In the genomic region with DNA sequence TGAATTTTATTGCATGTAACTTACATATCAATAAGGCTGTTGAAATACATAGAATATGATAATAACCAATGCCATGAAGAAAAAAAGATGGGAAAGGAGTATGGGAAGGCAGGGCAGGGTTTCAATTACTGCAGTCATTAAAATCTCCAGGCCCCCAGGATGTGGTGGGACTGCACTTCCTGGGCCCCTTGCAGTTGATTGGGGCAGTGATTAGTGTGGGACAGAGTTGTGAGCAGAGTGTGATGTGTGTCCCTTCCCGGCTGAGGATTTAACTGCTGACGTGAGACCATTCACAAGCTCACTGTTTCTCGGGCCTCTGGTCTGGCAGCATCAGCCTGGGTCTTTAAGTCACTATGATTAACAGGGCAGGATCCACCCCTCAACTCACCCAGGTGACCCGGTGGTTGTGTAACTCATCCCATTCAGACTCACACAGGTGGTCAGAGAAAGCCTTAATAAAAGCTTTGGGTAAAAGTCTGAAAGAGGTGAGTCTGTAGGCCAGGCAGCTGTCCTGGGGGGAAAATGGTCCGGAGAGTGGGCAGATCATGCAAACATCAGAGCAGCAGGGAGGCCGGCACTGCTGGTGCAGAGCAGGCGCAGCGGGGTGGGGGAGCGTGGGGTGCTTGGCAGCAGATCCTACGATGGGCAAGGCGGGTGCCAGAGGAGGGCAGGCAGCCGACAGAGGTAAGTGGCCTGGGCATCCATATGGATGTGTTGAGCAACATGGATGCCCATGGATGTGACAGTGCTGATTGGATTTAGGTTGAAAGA, we compare ENCODE assay signal across 21 cellular contexts. TPM values are rescaled to one million over a fixed set of nuclear protein-coding genes. Genes with fewer than 3 reads are reported as not detected.
DNase-seq lines count a peak whose midpoint lies in the region; ATAC-seq and TF ChIP-seq lines count a peak whose summit lies in the region.
"Had no signal": no experiment of that assay in that cellular context is flagged by ENCODE, and none has a peak within 500 bp of the region (broad histone marks: within the 10 kb centered on the region; RNA-seq: fewer than 3 reads in every experiment).

No MANE protein-coding gene starts in this region.

- no peaks in the 10 kb centered on the region for H3K4me1 Mint-ChIP-seq in stimulated activated naive CD8-positive, alpha-beta T cell treated with anti-CD3 and anti-CD28 coated beads, Interleukin-15, amount 100 ng/mL, for 72 hours
- no peaks in the 10 kb centered on the region for H3K4me1 Mint-ChIP-seq in osteocyte (ENCODE audit: unreplicated experiment)
- H3K4me1 Mint-ChIP-seq: CD4-positive, CD25-positive, alpha-beta regulatory T cell had no signal

- H3K4me3 ChIP-seq in A673 (ENCODE audit: low read depth, low read length, poor library complexity, severe bottlenecking), result no peak overlapping the region

- ATAC-seq in stimulated activated naive CD8-positive, alpha-beta T cell treated with anti-CD3 and anti-CD28 coated beads, Interleukin-15, amount 100 ng/mL, for 72 hours, result peak; percentile 40
- ATAC-seq in stimulated activated naive CD8-positive, alpha-beta T cell treated with anti-CD3 and anti-CD28 coated beads, Interleukin-15, Interleukin-2, amounts not matched to agents 100 U/mL and 50 U/mL, for 24 hours, result no peak

- H3K27ac Mint-ChIP-seq in stimulated activated naive CD8-positive, alpha-beta T cell treated with anti-CD3 and anti-CD28 coated beads, Interleukin-15, amount 100 ng/mL, for 72 hours, result no peak overlapping the region
- no peak overlapping the region for H3K27ac Mint-ChIP-seq in osteocyte (ENCODE audit: unreplicated experiment)
- H3K27ac Mint-ChIP-seq: CD4-positive, CD25-positive, alpha-beta regulatory T cell had no signal

- no peaks in the 10 kb centered on the region for H3K9me3 Mint-ChIP-seq in stimulated activated naive CD8-positive, alpha-beta T cell treated with anti-CD3 and anti-CD28 coated beads, Interleukin-15, amount 100 ng/mL, for 72 hours
- H3K9me3 Mint-ChIP-seq in osteocyte (ENCODE audit: unreplicated experiment), result no peaks in the 10 kb centered on the region

- CTCF ChIA-PET in A673 (lab: Charles Lee), result no interaction called here

- peaks cover 38% of the 10 kb centered on the region for H3K27me3 ChIP-seq in A673 (replicated peaks; ENCODE audit: insufficient read depth, low read depth, low read length, poor library complexity)
- H3K27me3 ChIP-seq: BE2C had no signal

- H3K9me3 ChIP-seq in A673 (ENCODE audit: low read depth, low read length, poor library complexity, severe bottlenecking), result no peaks in the 10 kb centered on the region
- H3K9me3 ChIP-seq: BE2C, Caco-2 had no signal

- no peak overlapping the region for H3K4me3 Mint-ChIP-seq in stimulated activated naive CD8-positive, alpha-beta T cell treated with anti-CD3 and anti-CD28 coated beads, Interleukin-15, amount 100 ng/mL, for 72 hours
- H3K4me3 Mint-ChIP-seq in osteocyte (ENCODE audit: unreplicated experiment), result no peak overlapping the region
- H3K4me3 Mint-ChIP-seq: CD4-positive, CD25-positive, alpha-beta regulatory T cell had no signal

- peaks cover 48% of the 10 kb centered on the region for H3K27me3 Mint-ChIP-seq in stimulated activated naive CD8-positive, alpha-beta T cell treated with anti-CD3 and anti-CD28 coated beads, Interleukin-15, amount 100 ng/mL, for 72 hours
- peaks cover 43% of the 10 kb centered on the region for H3K27me3 Mint-ChIP-seq in osteocyte (ENCODE audit: unreplicated experiment)

- POLR2A ChIA-PET in A673 (lab: Charles Lee; ENCODE audit: low non-redundant PET), result no interaction called here

- TF ChIP-seq CTCF in osteocyte (IDR thresholded peaks at IDR 0.05) (no peak), A673 (conservative IDR thresholded peaks at IDR 0.05; ENCODE audit: low read depth, low read length) (no peak)

- intact Hi-C loops in A673 (cut with micrococcal nuclease; ENCODE audit: unreplicated experiment), result no loop called here

- no peaks in the 10 kb centered on the region for H3K36me3 ChIP-seq in A673 (ENCODE audit: insufficient read depth, low read length, poor library complexity, severe bottlenecking)
- H3K36me3 ChIP-seq: BE2C had no signal

- no TSS peak for BruUV-seq in A673 (replicated peaks; lab: Mats Ljungman, UMichigan)

- DNase-seq in stimulated activated naive CD8-positive, alpha-beta T cell treated with anti-CD3 and anti-CD28 coated beads, Interleukin-15, amount 100 ng/mL, for 72 hours, result no peak
- DNase-seq in stimulated activated naive CD8-positive, alpha-beta T cell treated with anti-CD3 and anti-CD28 coated beads, Interleukin-15, Interleukin-2, amounts not matched to agents 100 U/mL and 50 U/mL, for 24 hours, result no peak
- peak; percentile 28 for DNase-seq in ecto neural progenitor cell (ENCODE audit: low spot score)
- DNase-seq in osteocyte (ENCODE audit: extremely low spot score, unreplicated experiment), result peak; percentile 81
- DNase-seq in A673 (ENCODE audit: low spot score), result no peak
- no peak for DNase-seq in cortex of kidney (lab: John Stamatoyannopoulos, UW)
- DNase-seq in NOMO-1 treated with dmso at 0.1 percent for 144 hours (lab: John Stamatoyannopoulos, UW; ENCODE audit: unreplicated experiment), result no peak
- DNase-seq: BE2C; CD4-positive, CD25-positive, alpha-beta regulatory T cell; DMS153; Kasumi-1; NCI-H1694; NCI-H2081; NCI-H2171; NCI-H524 treated with DMSO at 0.1 percent for 48 hours; Right ventricle myocardium superior had no signal

- H3K27ac ChIP-seq in A673 (ENCODE audit: low read depth, low read length, poor library complexity, severe bottlenecking), result no peak overlapping the region

- no peaks in the 10 kb centered on the region for H3K36me3 Mint-ChIP-seq in osteocyte (ENCODE audit: unreplicated experiment)
- H3K36me3 Mint-ChIP-seq: CD4-positive, CD25-positive, alpha-beta regulatory T cell had no signal

- no peaks in the 10 kb centered on the region for H3K4me1 ChIP-seq in A673 (ENCODE audit: insufficient read depth, low read length, poor library complexity, severe bottlenecking)
- H3K4me1 ChIP-seq: BE2C, Caco-2 had no signal

RNA-seq across cellular contexts. Expression of gene WDFY4, which starts 36.3 kb away (rescaled TPM):
- total RNA-seq in osteocyte (not detected in 2 replicates), A673 (2021) (not detected in 2 replicates)
- total RNA-seq: Caco-2, Daoy, H4, MCF 10A, SK-MEL-5 had no signal

RNA-seq across cellular contexts. Expression of gene ARHGAP22, which starts 43.5 kb away (rescaled TPM):
- total RNA-seq in osteocyte, result 0.64 and 1.1 TPM in 2 replicates
- 0.47 and 0.79 TPM in 2 replicates for total RNA-seq in A673 (2021)

Comparison
In these comparisons a context has a peak if more than half of its experiments do, and no peak if none do; other contexts are left out.
1. DNase-seq: peak in ecto neural progenitor cell (single experiment) and osteocyte (single experiment); none in stimulated activated naive CD8-positive, alpha-beta T cell treated with anti-CD3 and anti-CD28 coated beads, Interleukin-15, amount 100 ng/mL, for 72 hours (0 of 2), stimulated activated naive CD8-positive, alpha-beta T cell treated with anti-CD3 and anti-CD28 coated beads, Interleukin-15, Interleukin-2, amounts not matched to agents 100 U/mL and 50 U/mL, for 24 hours (single experiment), A673 (single experiment), cortex of kidney (single experiment) and NOMO-1 treated with dmso at 0.1 percent for 144 hours (single experiment).